In the genomic region with DNA sequence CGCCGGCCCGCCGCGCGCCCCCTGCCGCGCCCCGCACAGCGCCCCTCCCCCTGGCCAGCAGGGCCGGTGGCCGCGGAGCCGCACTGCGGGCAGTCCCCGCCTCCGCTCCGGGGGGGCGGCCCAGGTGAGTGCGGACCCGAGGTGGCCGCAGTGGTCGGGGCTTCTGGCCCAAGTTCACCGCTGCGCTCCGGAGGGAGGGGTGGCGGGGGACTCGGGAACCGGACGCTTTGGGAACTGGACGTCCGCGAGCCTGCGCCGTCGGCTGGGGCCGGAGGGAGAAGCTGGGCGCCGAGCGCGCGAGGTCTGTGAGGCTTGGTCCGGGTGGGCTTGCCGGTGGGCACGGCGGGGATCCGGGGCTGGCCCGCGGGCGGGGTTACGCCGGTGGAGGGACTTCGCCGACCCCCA, we compare ENCODE assay signal across 9 cellular contexts. TPM values are rescaled to one million over a fixed set of nuclear protein-coding genes. Genes with fewer than 3 reads are reported as not detected.
DNase-seq lines count a peak whose midpoint lies in the region; ATAC-seq and TF ChIP-seq lines count a peak whose summit lies in the region.
"Had no signal": no experiment of that assay in that cellular context is flagged by ENCODE, and none has a peak within 500 bp of the region (broad histone marks: within the 10 kb centered on the region; RNA-seq: fewer than 3 reads in every experiment).

No MANE protein-coding gene starts in this region.

- peaks cover 37% of the 10 kb centered on the region for H3K27me3 Mint-ChIP-seq in mesothelial cell of epicardium (ENCODE audit: low read depth)

- H4K20me1 ChIP-seq in BLaER1, result peaks cover 29% of the 10 kb centered on the region
- H4K20me1 ChIP-seq in mammary epithelial cell (ENCODE audit: insufficient read depth, low read length), result no peaks in the 10 kb centered on the region

- H3K36me3 Mint-ChIP-seq in mesothelial cell of epicardium, result no peaks in the 10 kb centered on the region
- H3K36me3 Mint-ChIP-seq: stimulated activated effector memory CD8-positive, alpha-beta T cell treated with anti-CD3 and anti-CD28 coated beads, Interleukin-12 subunit alpha, Interleukin-12 subunit beta, amount 100 ng/mL, for 72 hours had no signal

- no peak overlapping the region for H2AFZ ChIP-seq in mammary epithelial cell (ENCODE audit: low read depth, low read length)

- DNase-seq in mammary epithelial cell (no peak), mesothelial cell of epicardium (ENCODE audit: low spot score in 2 of 2, unreplicated experiment in 2 of 2) (peak in 1 of 2 experiments; percentile 67), dedifferentiated amniotic fluid mesenchymal stem cell (ENCODE audit: extremely low spot score) (no peak), NCI-H446 treated with DMSO at 0.1 percent for 48 hours (lab: John Stamatoyannopoulos, UW) (no peak), OCI-M2 (lab: John Stamatoyannopoulos, UW; ENCODE audit: unreplicated experiment) (no peak)

- TF ChIP-seq CTCF in mammary epithelial cell (conservative IDR thresholded peaks at IDR 0.05 in 1 of 2, IDR thresholded peaks at IDR 0.05 in 1 of 2; ENCODE audit: extremely low read depth in 1 of 2, insufficient read depth in 1 of 2, low read depth in 1 of 2, low read length in 2 of 2) (no peak), mesothelial cell of epicardium (IDR thresholded peaks at IDR 0.05; ENCODE audit: unreplicated experiment) (no peak)

- dilution Hi-C loops in mammary epithelial cell (cut with HindIII; ENCODE audit: low sequenced_read_pairs), result no loop called here

- H3K4me3 ChIP-seq in BLaER1 (peak overlapping the region; percentile 96), mammary epithelial cell (replicated peaks in 1 of 3; ENCODE audit: insufficient read depth in 1 of 3, low read depth in 2 of 3, low read length in 3 of 3) (peak overlapping the region in 1 of 3 experiments; percentile 21)

- no peak overlapping the region for H3K27ac Mint-ChIP-seq in mesothelial cell of epicardium
- H3K27ac Mint-ChIP-seq: stimulated activated effector memory CD8-positive, alpha-beta T cell treated with anti-CD3 and anti-CD28 coated beads, Interleukin-12 subunit alpha, Interleukin-12 subunit beta, amount 100 ng/mL, for 72 hours had no signal

- no peaks in the 10 kb centered on the region for H3K27me3 ChIP-seq in BLaER1
- H3K27me3 ChIP-seq in mammary epithelial cell (ENCODE audit: insufficient read depth, low read length), result peaks cover 30% of the 10 kb centered on the region

- in situ Hi-C loops in mammary epithelial cell (cut with MboI; ENCODE audit: low sequenced_read_pairs in 2 of 2), result no loop called here

- intact Hi-C loops in mammary epithelial cell (cut with micrococcal nuclease), result loop anchor here (2.0 kb wide), 1 partner anchor 583 kb away; no protein-coding TSS in a partner anchor

- H3K79me2 ChIP-seq in mammary epithelial cell (ENCODE audit: insufficient read depth, low read length), result no peaks in the 10 kb centered on the region

- H3K36me3 ChIP-seq in BLaER1 (0 out of 2 replicates have a peak, but pooled peaks cover 4% of the 10 kb centered on the region), mammary epithelial cell (ENCODE audit: insufficient read depth, low read length) (no peaks in the 10 kb centered on the region)

- peak overlapping the region; percentile 74 for H3K4me3 Mint-ChIP-seq in mesothelial cell of epicardium

- H3K4me2 ChIP-seq in BLaER1 (peak overlapping the region; percentile 97), mammary epithelial cell (ENCODE audit: insufficient read depth, low read depth, low read length) (peak overlapping the region; percentile 65)

- peak overlapping the region; percentile 93 for H3K9ac ChIP-seq in BLaER1
- no peak overlapping the region for H3K9ac ChIP-seq in mammary epithelial cell (ENCODE audit: insufficient read depth, low read length)

- no TSS peak for BruUV-seq in mammary epithelial cell (replicated peaks; lab: Mats Ljungman, UMichigan)

- H3K4me1 ChIP-seq in BLaER1, result peaks cover 65% of the 10 kb centered on the region
- peaks cover 6% of the 10 kb centered on the region for H3K4me1 ChIP-seq in mammary epithelial cell (ENCODE audit: insufficient read depth, low read length)

- H3K27ac ChIP-seq in BLaER1 (peak overlapping the region; percentile 93), mammary epithelial cell (ENCODE audit: insufficient read depth, low read depth, low read length) (no peak overlapping the region)

- H3K4me1 Mint-ChIP-seq in mesothelial cell of epicardium, result peaks cover 49% of the 10 kb centered on the region

- no peaks in the 10 kb centered on the region for H3K9me3 Mint-ChIP-seq in mesothelial cell of epicardium
- H3K9me3 Mint-ChIP-seq: stimulated activated effector memory CD8-positive, alpha-beta T cell treated with anti-CD3 and anti-CD28 coated beads, Interleukin-12 subunit alpha, Interleukin-12 subunit beta, amount 100 ng/mL, for 72 hours had no signal

- ATAC-seq in HG03342 (IDR thresholded peaks at IDR 0.05; ENCODE audit: unreplicated experiment), result peak; percentile 14
- ATAC-seq in HG03196 (IDR thresholded peaks at IDR 0.05; ENCODE audit: unreplicated experiment), result no peak

- no peaks in the 10 kb centered on the region for H3K9me3 ChIP-seq in BLaER1
- no peaks in the 10 kb centered on the region for H3K9me3 ChIP-seq in mammary epithelial cell (replicated peaks; ENCODE audit: insufficient read depth, low read length)

- CTCF ChIA-PET in mammary epithelial cell (lab: Charles Lee; ENCODE audit: low non-redundant PET), result no interaction called here

- 0% methylated on average over 6 of the region's 54 CpGs for WGBS in mammary epithelial cell (ENCODE audit: low coverage, missing lambda C conversion rate)

RNA-seq across cellular contexts. Expression of gene LDLRAD4, which starts 0.6 kb away (rescaled TPM):
- total RNA-seq in mammary epithelial cell (under 1 TPM in 1 of 2 donors, not detected in 1; 0.17 TPM), mesothelial cell of epicardium (26.2 to 29.7 TPM (median 29.2 TPM) in 3 replicates)
- not detected for polyA plus RNA-seq in mammary epithelial cell
- polyA minus RNA-seq in mammary epithelial cell, result not detected

Comparison
In these comparisons a context has a peak if more than half of its experiments do, and no peak if none do; other contexts are left out.
1. RNA of gene LDLRAD4, which starts 0.6 kb away (total RNA-seq): 26.2 to 29.7 TPM in mesothelial cell of epicardium; 0.17 TPM in mammary epithelial cell; every median in the first group is over 10 times any median in the second.